15 cellular contexts compared by ENCODE assay signal in the genomic region with DNA sequence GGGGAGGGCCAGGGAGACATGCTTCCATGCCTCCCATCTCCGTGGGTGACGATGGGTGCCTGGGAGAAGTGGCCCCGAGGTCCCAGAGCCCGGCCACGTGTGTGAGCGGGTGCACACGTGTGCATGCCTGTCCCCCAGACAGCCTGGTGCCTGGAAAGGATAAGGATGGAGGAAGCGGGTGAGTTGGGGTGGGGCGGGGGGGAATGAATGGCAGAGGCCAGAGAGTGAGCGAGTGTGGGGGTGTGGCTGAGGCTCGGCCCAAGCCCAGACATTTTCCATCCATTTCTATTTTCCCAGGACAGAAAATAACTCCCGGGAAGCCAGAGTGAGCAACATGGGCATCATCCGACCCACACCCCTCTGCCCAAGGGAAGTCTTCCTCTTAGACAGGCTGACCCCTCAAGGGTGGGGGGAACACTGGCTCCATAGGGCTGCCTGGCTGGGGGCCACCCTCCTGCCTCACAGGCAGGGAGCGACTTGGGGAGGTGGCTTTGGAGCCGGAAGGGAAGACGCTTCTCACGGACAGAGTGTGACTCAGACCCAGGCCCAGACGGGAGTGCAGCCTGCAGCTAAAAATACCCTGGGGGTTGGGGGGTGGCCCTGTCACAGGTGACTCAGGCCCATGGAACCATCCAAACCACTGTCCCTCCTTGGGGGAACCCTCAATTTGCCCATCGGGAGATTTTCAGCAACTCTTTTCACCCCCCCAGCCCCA. TPM values are rescaled to one million over a fixed set of nuclear protein-coding genes. Genes with fewer than 3 reads are reported as not detected.
DNase-seq lines count a peak whose midpoint lies in the region; ATAC-seq, FAIRE-seq and TF ChIP-seq lines count a peak whose summit lies in the region.
"Not testable (repeated sequence)": the region's sequence is repeated elsewhere in the genome, so short reads cannot be mapped to it uniquely, and the experiment has no call there.
"Had no signal": no experiment of that assay in that cellular context is flagged by ENCODE, and none has a peak within 500 bp of the region (broad histone marks: within the 10 kb centered on the region; RNA-seq: fewer than 3 reads in every experiment).

No MANE protein-coding gene starts in this region.

- FAIRE-seq in A549 (lab: Jason Lieb, UNC), result not testable (repeated sequence)

- not testable (repeated sequence) for H3K4me3 ChIP-seq in A549; PC-3 (ENCODE audit: low read length); body of pancreas; heart right ventricle; left lung

- TF ChIP-seq CTCF in A549 (IDR thresholded peaks at IDR 0.05); PC-3 (conservative IDR thresholded peaks at IDR 0.05; ENCODE audit: low read depth, low read length); body of pancreas (IDR thresholded peaks at IDR 0.05); heart right ventricle (IDR thresholded peaks at IDR 0.05); left lung (IDR thresholded peaks at IDR 0.05); omental fat pad (IDR thresholded peaks at IDR 0.05): not testable (repeated sequence)

- H3K9me3 Mint-ChIP-seq in stimulated activated memory B cell treated with anti-CD40 and anti-IgM and Interleukin-4, amounts not matched to agents 10 μg/mL and 1 μg/mL and 100 μg/mL, for 72 hours, result not testable (repeated sequence)

- H3K27me3 ChIP-seq in PC-3 (ENCODE audit: low read length); body of pancreas; heart right ventricle; left lung: not testable (repeated sequence)

- TF ChIP-seq RAD21 in A549 (conservative IDR thresholded peaks at IDR 0.05 in 1 of 2, IDR thresholded peaks at IDR 0.05 in 1 of 2), result not testable (repeated sequence)

- H2AFZ ChIP-seq in PC-3 (ENCODE audit: low read length), result not testable (repeated sequence)

- peak; percentile 87 to 90 for ATAC-seq in A549
- peak; percentile 94 for ATAC-seq in PC-3
- peak; percentile 90 for ATAC-seq in SK-N-SH treated with all-trans-retinoic acid at 6 μM for 48 hours
- peak; percentile 12 for ATAC-seq in body of pancreas
- ATAC-seq in heart right ventricle, result peak in 7 of 8 donors; percentile 14 to 70 (median 55)
- ATAC-seq in left lung, result peak; percentile 30
- ATAC-seq in omental fat pad (ENCODE audit: low FRiP score), result peak; percentile 67
- peak; percentile 12 for ATAC-seq in stimulated activated memory B cell treated with anti-CD40 and anti-IgM and Interleukin-4, amounts not matched to agents 10 μg/mL and 1 μg/mL and 100 μg/mL, for 72 hours

- H3K4me3 Mint-ChIP-seq in stimulated activated memory B cell treated with anti-CD40 and anti-IgM and Interleukin-4, amounts not matched to agents 10 μg/mL and 1 μg/mL and 100 μg/mL, for 72 hours, result not testable (repeated sequence)

- not testable (repeated sequence) for H3K79me2 ChIP-seq in PC-3 (ENCODE audit: low read length)

- 6% methylated on average over 1 of the region's 19 CpGs for WGBS in A549 (ENCODE audit: missing lambda C conversion rate)
- WGBS in body of pancreas, 2 donors, result 56% methylated on average over 7 of the region's 19 CpGs; no CpG with 5 or more reads in 1 of the 2 donors
- WGBS in heart right ventricle, 2 donors, result 27 to 38% methylated on average over 5 of the region's 19 CpGs

- not testable (repeated sequence) for H3K4me2 ChIP-seq in A549; PC-3 (ENCODE audit: low read length)

- POLR2A ChIA-PET in A549 (lab: Yijun Ruan, JAX); PC-3 (lab: Charles Lee; ENCODE audit: unreplicated experiment): not testable (repeated sequence)

- not testable (repeated sequence) for H3K9ac ChIP-seq in PC-3 (ENCODE audit: low read length)

- H3K36me3 ChIP-seq in PC-3 (ENCODE audit: low read depth, low read length); body of pancreas (replicated peaks in 1 of 2; ENCODE audit: insufficient read depth in 1 of 2, low read depth in 2 of 2); heart right ventricle; left lung: not testable (repeated sequence)

- H3K36me3 Mint-ChIP-seq in stimulated activated memory B cell treated with anti-CD40 and anti-IgM and Interleukin-4, amounts not matched to agents 10 μg/mL and 1 μg/mL and 100 μg/mL, for 72 hours, result not testable (repeated sequence)

- H4K20me1 ChIP-seq in PC-3 (ENCODE audit: low read length), result not testable (repeated sequence)

- not testable (repeated sequence) for H3K27ac Mint-ChIP-seq in stimulated activated memory B cell treated with anti-CD40 and anti-IgM and Interleukin-4, amounts not matched to agents 10 μg/mL and 1 μg/mL and 100 μg/mL, for 72 hours

- intact Hi-C loops in PC-3 (cut with micrococcal nuclease); body of pancreas (cut with DNase I); heart right ventricle (cut with DNase I); left lung (cut with DNase I): not testable (repeated sequence)

- TSS peak; percentile 86 for BruUV-seq in PC-3 (replicated peaks; lab: Mats Ljungman, UMichigan)

- H3K4me1 ChIP-seq in A549; PC-3 (ENCODE audit: insufficient read depth, low read length); body of pancreas; heart right ventricle; left lung: not testable (repeated sequence)

- not testable (repeated sequence) for H3K4me1 Mint-ChIP-seq in stimulated activated memory B cell treated with anti-CD40 and anti-IgM and Interleukin-4, amounts not matched to agents 10 μg/mL and 1 μg/mL and 100 μg/mL, for 72 hours

- not testable (repeated sequence) for H3K9me3 ChIP-seq in A549; PC-3 (ENCODE audit: low read length); body of pancreas; heart right ventricle; left lung

- not testable (repeated sequence) for TF ChIP-seq POLR2A in A549 (IDR thresholded peaks at IDR 0.05; ENCODE audit: low read length); body of pancreas (IDR thresholded peaks at IDR 0.05)

- not testable (repeated sequence) for DNase-seq in A549 (ENCODE audit: low read depth in 1 of 2, low spot score in 1 of 2); PC-3; body of pancreas; heart right ventricle; left lung; omental fat pad (ENCODE audit: low spot score)

- not testable (repeated sequence) for H3F3A ChIP-seq in PC-3 (ENCODE audit: low read length, unreplicated experiment)

- CTCF ChIA-PET in A549 (lab: Yijun Ruan, JAX); PC-3 (lab: Charles Lee): not testable (repeated sequence)

- H3K27ac ChIP-seq in A549; PC-3 (ENCODE audit: low read length); body of pancreas; heart right ventricle; left lung: not testable (repeated sequence)

- TF ChIP-seq EP300 in A549 (IDR thresholded peaks at IDR 0.05), result not testable (repeated sequence)

- H3K9me2 ChIP-seq in PC-3 (replicated peaks; ENCODE audit: low read length), result not testable (repeated sequence)

- H3K27me3 Mint-ChIP-seq in stimulated activated memory B cell treated with anti-CD40 and anti-IgM and Interleukin-4, amounts not matched to agents 10 μg/mL and 1 μg/mL and 100 μg/mL, for 72 hours, result not testable (repeated sequence)

RNA-seq across cellular contexts. Expression of a gene that starts 12.0 kb away (rescaled TPM):
- polyA plus RNA-seq in A549 (2011; rRNA removed), result 1.8 and 3.4 TPM in 2 replicates
- 1.1 and 2.3 TPM in 2 replicates for polyA plus RNA-seq in A549 (2012; cell fraction: cytosol; rRNA removed)
- polyA plus RNA-seq in A549 (2012; cell fraction: nucleus; rRNA removed), result 10.5 and 12.9 TPM in 2 replicates
- 1.3 to 3.2 TPM (median 2.6 TPM) in 3 replicates for polyA plus RNA-seq in A549 (2017; fragmentation: RNase III; extraction: RNeasy Plus Mini Kit Qiagen cat#74134 plus additional on column Dnase treatment)
- 9.3 and 13.9 TPM in 2 replicates for polyA minus RNA-seq in A549 (2011; rRNA and poly(A)+ RNA removed)
- total RNA-seq in PC-3 (2014; rRNA removed), result 6.7 and 15.8 TPM in 2 replicates
- total RNA-seq in body of pancreas, result 10 to 100 TPM; 16.8 to 34.2 TPM
- total RNA-seq in heart right ventricle, result 10 to 100 TPM in 6 of 10 donors, 1 to 10 TPM in 4; 8.3 to 76.1 (median 12.4) TPM
- 10 to 100 TPM; 10.2 to 13.8 TPM for polyA plus RNA-seq in heart right ventricle
- 10 to 100 TPM; 22.9 to 43.2 TPM for total RNA-seq in left lung
- 10 to 100 TPM; 13.9 to 56.0 (median 25.5) TPM for total RNA-seq in omental fat pad

RNA-seq across cellular contexts. Expression of a gene that starts 32.2 kb away (rescaled TPM):
- polyA plus RNA-seq in A549 (2011; rRNA removed) (29.5 and 52.4 TPM in 2 replicates), A549 (2017; fragmentation: RNase III; extraction: RNeasy Plus Mini Kit Qiagen cat#74134 plus additional on column Dnase treatment) (22.2 to 33.4 TPM (median 25.5 TPM) in 3 replicates), heart right ventricle (100 to 1,000 TPM in 1 of 2 donors, 10 to 100 TPM in 1; 20.7 to 102 TPM)
- polyA plus RNA-seq in A549 (2012; cell fraction: cytosol; rRNA removed), result 10.4 and 12.5 TPM in 2 replicates
- polyA plus RNA-seq in A549 (2012; cell fraction: nucleus; rRNA removed), result 35.7 and 35.9 TPM in 2 replicates
- 51.9 and 59.4 TPM in 2 replicates for polyA minus RNA-seq in A549 (2011; rRNA and poly(A)+ RNA removed)
- total RNA-seq in PC-3 (2014; rRNA removed) (14.5 and 35.2 TPM in 2 replicates), body of pancreas (10 to 100 TPM; 25.1 to 26.7 TPM), heart right ventricle (10 to 100 TPM in 6 of 10 donors, 1 to 10 TPM in 4; 6.7 to 19.3 (median 12.1) TPM), left lung (10 to 100 TPM; 21.6 to 43.4 TPM), omental fat pad (10 to 100 TPM; 20.5 to 30.7 (median 25.6) TPM)

RNA-seq across cellular contexts. Expression of a gene that starts 38.0 kb away (rescaled TPM):
- 17.4 and 19.4 TPM in 2 replicates for polyA plus RNA-seq in A549 (2011; rRNA removed)
- polyA plus RNA-seq in A549 (2012; cell fraction: cytosol; rRNA removed), result 18.7 and 27.7 TPM in 2 replicates
- 149 and 158 TPM in 2 replicates for polyA plus RNA-seq in A549 (2012; cell fraction: nucleus; rRNA removed)
- 7.9 to 10.2 TPM (median 8.2 TPM) in 3 replicates for polyA plus RNA-seq in A549 (2017; fragmentation: RNase III; extraction: RNeasy Plus Mini Kit Qiagen cat#74134 plus additional on column Dnase treatment)
- polyA minus RNA-seq in A549 (2011; rRNA and poly(A)+ RNA removed), result 11.0 and 11.9 TPM in 2 replicates
- total RNA-seq in PC-3 (2014; rRNA removed), result 20.2 and 22.7 TPM in 2 replicates
- total RNA-seq in body of pancreas, result 10 to 100 TPM; 11.7 to 36.6 TPM
- 10 to 100 TPM in 6 of 10 donors, 1 to 10 TPM in 4; 2.0 to 14.3 (median 10.7) TPM for total RNA-seq in heart right ventricle
- polyA plus RNA-seq in heart right ventricle, result 10 to 100 TPM; 10.3 to 82.8 TPM
- 10 to 100 TPM; 15.7 to 18.2 TPM for total RNA-seq in left lung
- 10 to 100 TPM; 13.6 to 32.0 (median 26.2) TPM for total RNA-seq in omental fat pad

RNA-seq across cellular contexts. Expression of a gene that starts 45.5 kb away (rescaled TPM):
- polyA plus RNA-seq in A549 (2011; rRNA removed) (not detected in 2 replicates), A549 (2017; fragmentation: RNase III; extraction: RNeasy Plus Mini Kit Qiagen cat#74134 plus additional on column Dnase treatment) (not detected in 3 replicates), heart right ventricle (not detected)
- polyA plus RNA-seq in A549 (2012; cell fraction: cytosol; rRNA removed), result not detected in 2 replicates
- polyA plus RNA-seq in A549 (2012; cell fraction: nucleus; rRNA removed), result not detected in 2 replicates
- polyA minus RNA-seq in A549 (2011; rRNA and poly(A)+ RNA removed), result not detected in 2 replicates
- total RNA-seq in PC-3 (2014; rRNA removed) (not detected in 2 replicates), body of pancreas (not detected), heart right ventricle (not detected), left lung (not detected), omental fat pad (not detected)
- total RNA-seq: CD8-positive, alpha-beta memory T cell; H1; Peyer's patch; Right ventricle myocardium inferior; SJSA1 had no signal
- polyA plus RNA-seq: CD14-positive monocyte, H1, IgD-negative memory B cell had no signal

RNA-seq across cellular contexts. Expression of a gene that starts 53.6 kb away (rescaled TPM):
- polyA plus RNA-seq in A549 (2011; rRNA removed), result 0.11 TPM in 1 of 2 replicates, not detected in the other
- not detected in 2 replicates for polyA plus RNA-seq in A549 (2012; cell fraction: cytosol; rRNA removed)
- not detected in 2 replicates for polyA plus RNA-seq in A549 (2012; cell fraction: nucleus; rRNA removed)
- polyA plus RNA-seq in A549 (2017; fragmentation: RNase III; extraction: RNeasy Plus Mini Kit Qiagen cat#74134 plus additional on column Dnase treatment), result not detected in 3 replicates
- not detected in 2 replicates for polyA minus RNA-seq in A549 (2011; rRNA and poly(A)+ RNA removed)
- not detected in 2 replicates for total RNA-seq in PC-3 (2014; rRNA removed)
- total RNA-seq in body of pancreas, result not detected
- under 1 TPM in 1 of 10 donors, not detected in 9; 0.31 TPM for total RNA-seq in heart right ventricle
- polyA plus RNA-seq in heart right ventricle, result under 1 TPM in 1 of 2 donors, not detected in 1; 0.51 TPM
- total RNA-seq in left lung, result not detected
- not detected for total RNA-seq in omental fat pad
- total RNA-seq: CD8-positive, alpha-beta memory T cell; H1; Peyer's patch; Right ventricle myocardium inferior; SJSA1 had no signal
- polyA plus RNA-seq: CD14-positive monocyte, H1 had no signal

Comparison
In these comparisons a context has a peak if more than half of its experiments do, and no peak if none do; other contexts are left out.
1. ATAC-seq: peak in every context shown above with its lines; median percentile 94 in PC-3; 90 in SK-N-SH treated with all-trans-retinoic acid at 6 μM for 48 hours; 88 in A549; 67 in omental fat pad; 55 in heart right ventricle; 30 in left lung; 12 in body of pancreas; 12 in stimulated activated memory B cell treated with anti-CD40 and anti-IgM and Interleukin-4, amounts not matched to agents 10 μg/mL and 1 μg/mL and 100 μg/mL, for 72 hours.